In genomic region chr19:16559896-16560295, GRCh38 we compare ENCODE assay signal across 13 cellular contexts.
"Had no signal": no experiment of that assay in that cellular context is flagged by ENCODE, and none has a peak within 500 bp of the region (broad histone marks: within the 10 kb centered on the region; RNA-seq: fewer than 3 reads in every experiment).

No MANE protein-coding gene starts in this region.

- H3K4me3 Mint-ChIP-seq: brain; central memory CD8-positive, alpha-beta T cell; type B pancreatic cell had no signal

- H3K27me3 ChIP-seq: esophagus muscularis mucosa, ovary, suprapubic skin had no signal

- H3K9me3 Mint-ChIP-seq: brain; central memory CD8-positive, alpha-beta T cell; type B pancreatic cell had no signal

- H3K27ac Mint-ChIP-seq: type B pancreatic cell had no signal

- DNase-seq: activated CD4-positive, alpha-beta T cell treated with anti-CD3 and anti-CD28 coated beads, Interleukin-2, amount 50 U/mL, for 1 hour; activated CD4-positive, CD25-positive, alpha-beta regulatory T cell; activated effector memory CD4-positive, alpha-beta T cell treated with Interleukin-2 at 50 U/mL for 16 hours; foreskin melanocyte; head of caudate nucleus; ovary; stimulated activated CD4-positive, alpha-beta T cell treated with anti-CD3 and anti-CD28 coated beads, Interleukin-2, amount 100 ng/mL, for 48 hours; stimulated activated naive CD8-positive, alpha-beta T cell treated with anti-CD3 and anti-CD28 coated beads, Interleukin-15, Interleukin-2, amounts not matched to agents 100 U/mL and 50 U/mL, for 24 hours had no signal

- H3K27ac ChIP-seq: esophagus muscularis mucosa, ovary, suprapubic skin had no signal

- H3K36me3 ChIP-seq: ovary had no signal

- H3K27me3 Mint-ChIP-seq: central memory CD8-positive, alpha-beta T cell; type B pancreatic cell had no signal

- H3K4me3 ChIP-seq: esophagus muscularis mucosa, ovary, suprapubic skin had no signal

- H3K4me1 Mint-ChIP-seq: brain had no signal

- H3K9me3 ChIP-seq: esophagus muscularis mucosa, ovary, suprapubic skin had no signal

- ATAC-seq: stimulated activated naive CD8-positive, alpha-beta T cell treated with anti-CD3 and anti-CD28 coated beads, Interleukin-15, Interleukin-2, amounts not matched to agents 100 U/mL and 50 U/mL, for 24 hours had no signal

- H3K4me1 ChIP-seq: esophagus muscularis mucosa, suprapubic skin had no signal
